In genomic region chr19:11034449-11035213, GRCh38 we compare ENCODE assay signal across 23 cellular contexts. TPM values are rescaled to one million over a fixed set of nuclear protein-coding genes. Genes with fewer than 3 reads are reported as not detected.
A peak's percentile ranks its signal among the peaks of the same experiment; 100 is the strongest.
DNase-seq lines count a peak whose midpoint lies in the region; TF ChIP-seq lines count a peak whose summit lies in the region.
"Had no signal": no experiment of that assay in that cellular context is flagged by ENCODE, and none has a peak within 500 bp of the region (broad histone marks: within the 10 kb centered on the region; RNA-seq: fewer than 3 reads in every experiment).

No MANE protein-coding gene starts in this region.

- H3K36me3 Mint-ChIP-seq in glutamatergic neuron (ENCODE audit: unreplicated experiment), result peaks cover 5% of the 10 kb centered on the region

- no peak overlapping the region for H3K9ac ChIP-seq in subcutaneous abdominal adipose tissue (ENCODE audit: low read length in 5 of 5)

- peak overlapping the region; percentile 90 for H3K27ac Mint-ChIP-seq in glutamatergic neuron (ENCODE audit: unreplicated experiment)
- H3K27ac Mint-ChIP-seq: activated T-cell treated with anti-CD3 and anti-CD28 coated beads, Interleukin-2, amount 50 U/mL, for 72 hours had no signal

- H3K4me1 ChIP-seq in SJCRH30, result peaks cover 24% of the 10 kb centered on the region
- H3K4me1 ChIP-seq in subcutaneous abdominal adipose tissue (ENCODE audit: control insufficient read depth in 5 of 5, insufficient read depth in 5 of 5, low read length in 5 of 5), result peaks cover 2 to 14% (median 10%) of the 10 kb centered on the region in 5 donors
- H3K4me1 ChIP-seq: HAP-1 had no signal

- H3K4me3 ChIP-seq in NB4 (ENCODE audit: low read depth, low read length) (no peak overlapping the region), SJCRH30 (no peak overlapping the region), subcutaneous abdominal adipose tissue (ENCODE audit: low read depth in 1 of 5, low read length in 5 of 5) (no peak overlapping the region)
- H3K4me3 ChIP-seq: HAP-1 had no signal

- peaks cover 17% of the 10 kb centered on the region for H3K27me3 Mint-ChIP-seq in glutamatergic neuron (ENCODE audit: unreplicated experiment)
- H3K27me3 Mint-ChIP-seq: CD4-positive, alpha-beta memory T cell had no signal

- H3K27me3 ChIP-seq in SJCRH30, result no peaks in the 10 kb centered on the region
- no peaks in the 10 kb centered on the region for H3K27me3 ChIP-seq in subcutaneous abdominal adipose tissue (ENCODE audit: control insufficient read depth in 5 of 5, insufficient read depth in 4 of 5, low read length in 5 of 5)

- peaks cover 36% of the 10 kb centered on the region for H3K4me1 Mint-ChIP-seq in glutamatergic neuron (ENCODE audit: low read depth, unreplicated experiment)

- no peak overlapping the region for H3K4me3 Mint-ChIP-seq in glutamatergic neuron (ENCODE audit: unreplicated experiment)
- H3K4me3 Mint-ChIP-seq: activated T-cell treated with anti-CD3 and anti-CD28 coated beads, Interleukin-2, amount 50 U/mL, for 72 hours; CD4-positive, alpha-beta memory T cell had no signal

- peaks cover 27% of the 10 kb centered on the region for H3K9me3 Mint-ChIP-seq in glutamatergic neuron (ENCODE audit: unreplicated experiment)
- H3K9me3 Mint-ChIP-seq: activated T-cell treated with anti-CD3 and anti-CD28 coated beads, Interleukin-2, amount 50 U/mL, for 72 hours; CD4-positive, alpha-beta memory T cell; memory B cell; naive B cell had no signal

- H3K9me3 ChIP-seq in SJCRH30 (replicated peaks), result no peaks in the 10 kb centered on the region
- H3K9me3 ChIP-seq in subcutaneous abdominal adipose tissue (ENCODE audit: control insufficient read depth in 5 of 5, low read length in 5 of 5), result no peaks in the 10 kb centered on the region
- H3K9me3 ChIP-seq: HAP-1 had no signal

- no peak for TF ChIP-seq CTCF in NB4 (IDR thresholded peaks at IDR 0.05; ENCODE audit: low read depth, low read length)
- TF ChIP-seq CTCF in glutamatergic neuron (IDR thresholded peaks at IDR 0.05; ENCODE audit: partially characterized antibody, unreplicated experiment), result no peak

- H3K27ac ChIP-seq in SJCRH30 (peak overlapping the region; percentile 72), subcutaneous abdominal adipose tissue (ENCODE audit: low read depth, low read length) (peak overlapping the region; percentile 23)

- peaks cover 76% of the 10 kb centered on the region for H3K36me3 ChIP-seq in SJCRH30
- H3K36me3 ChIP-seq in subcutaneous abdominal adipose tissue (ENCODE audit: control insufficient read depth in 5 of 5, insufficient read depth in 5 of 5, low read length in 5 of 5), result peaks cover 0 to 87% (median 68%) of the 10 kb centered on the region in 5 donors

- no peak for TF ChIP-seq POLR2A in NB4 (IDR thresholded peaks at IDR 0.05; ENCODE audit: extremely low read depth, insufficient read length)

- DNase-seq in NB4 (ENCODE audit: low read depth), result peak; percentile 22
- DNase-seq in SJCRH30, result no peak
- DNase-seq in glutamatergic neuron, result no peak
- no peak for DNase-seq in DMS79 treated with DMSO at 0.1 percent for 48 hours (lab: John Stamatoyannopoulos, UW)
- no peak for DNase-seq in NCI-H1930 (lab: John Stamatoyannopoulos, UW)
- no peak for DNase-seq in SKM-1 (lab: John Stamatoyannopoulos, UW; ENCODE audit: unreplicated experiment)
- DNase-seq: activated CD4-positive, alpha-beta T cell treated with anti-CD3 and anti-CD28 coated beads for 1 hour; activated CD8-positive, alpha-beta memory T cell treated with anti-CD3 and anti-CD28 coated beads for 24 hours; activated naive CD4-positive, alpha-beta T cell treated with anti-CD3 and anti-CD28 coated beads, Interleukin-2, amount 50 U/mL, for 16 hours; CD4-positive, alpha-beta memory T cell; effector memory CD4-positive, alpha-beta T cell; GDM1; kidney; NCI-H1436; NK-92 treated with Interleukin-12 subunit alpha and Interleukin-12 subunit beta, amount 100 ng/mL, for 24 hours; retina; stimulated activated CD4-positive, alpha-beta T cell treated with anti-CD3 and anti-CD28 coated beads, Interleukin-12 subunit alpha, Interleukin-12 subunit beta, amount 100 ng/mL, for 4 hours; stimulated activated CD4-positive, alpha-beta T cell treated with anti-CD3 and anti-CD28 coated beads, Interleukin-4, amount 100 ng/mL, for 4 hours had no signal

RNA-seq across cellular contexts. Expression of gene LDLR, which starts 54.6 kb away (rescaled TPM):
- total RNA-seq in SJCRH30 (2014; rRNA removed; shearing (Covaris generic)), result 51.6 and 57.0 TPM in 2 replicates
- 147 TPM for total RNA-seq in glutamatergic neuron (ENCODE audit: unreplicated experiment)
